Comparison of ENCODE assay signal across 24 cellular contexts in the genomic region with DNA sequence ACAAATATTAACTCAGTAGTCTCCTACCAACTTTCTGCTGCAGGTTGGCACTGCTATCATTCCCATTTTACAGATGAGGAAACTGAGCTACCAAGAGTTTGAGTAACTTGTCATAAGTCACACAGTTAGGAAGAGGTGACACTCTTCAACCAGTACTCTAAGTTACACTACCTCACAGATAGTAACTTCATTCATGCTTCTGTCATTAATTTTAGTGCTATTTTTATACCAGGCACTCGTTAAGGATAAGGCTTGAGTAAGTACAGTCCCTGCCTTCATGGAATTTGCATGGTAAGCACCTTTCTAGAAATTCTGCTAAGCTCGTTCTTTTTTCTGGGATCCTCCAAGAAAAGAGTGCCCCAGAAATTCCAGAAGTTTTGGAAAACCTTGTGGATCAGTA.
"Had no signal": no experiment of that assay in that cellular context is flagged by ENCODE, and none has a peak within 500 bp of the region (broad histone marks: within the 10 kb centered on the region; RNA-seq: fewer than 3 reads in every experiment).

No MANE protein-coding gene starts in this region.

- DNase-seq: hypothalamus; kidney; mesendoderm; naive B cell; natural killer cell; nephron progenitor cell; occipital lobe; psoas muscle; sigmoid colon; small intestine; spleen; stimulated activated CD4-positive, alpha-beta T cell treated with anti-CD3 and anti-CD28 coated beads, Interleukin-4, amount 100 ng/mL, for 24 hours; stimulated activated naive CD4-positive, alpha-beta T cell; tibial artery; trophoblast cell; upper lobe of right lung had no signal

- ATAC-seq: left lobe of liver; psoas muscle; stimulated activated effector memory CD8-positive, alpha-beta T cell treated with anti-CD3 and anti-CD28 coated beads, Interleukin-12 subunit alpha, Interleukin-12 subunit beta, amount 100 ng/mL, for 72 hours; upper lobe of right lung had no signal

- H3K27me3 ChIP-seq: neural progenitor cell, neutrophil, sigmoid colon, suprapubic skin, tibial artery, upper lobe of right lung had no signal

- H3K4me1 ChIP-seq: neural progenitor cell, parathyroid adenoma, psoas muscle, sigmoid colon, spleen, suprapubic skin, upper lobe of right lung had no signal

- H3K9me3 ChIP-seq: neutrophil, psoas muscle, sigmoid colon, spleen, suprapubic skin, thoracic aorta, tibial artery, upper lobe of right lung had no signal

- H3K36me3 ChIP-seq: neural progenitor cell, neutrophil, spleen, suprapubic skin, thoracic aorta had no signal

- H3K27ac ChIP-seq: neural progenitor cell, neutrophil, parathyroid adenoma, psoas muscle, sigmoid colon, spleen, suprapubic skin, thoracic aorta, tibial artery, upper lobe of right lung had no signal

- H3K4me3 ChIP-seq: lung, neural progenitor cell, psoas muscle, sigmoid colon, spleen, suprapubic skin, thoracic aorta, tibial artery, upper lobe of right lung had no signal
